1 cellular context compared by ENCODE assay signal in genomic region chr2:20539133-20539719, GRCh38.
TF ChIP-seq lines count a peak whose summit lies in the region.

No MANE protein-coding gene starts in this region.

TF ChIP-seq in K562, 482 proteins besides CTCF, POLR2A, EP300 and RAD21 (continued from another document):
- TF ChIP-seq CEBPZ (IDR thresholded peaks at IDR 0.05; ENCODE audit: borderline replicate concordance, low read depth, low read length) (no peak), ZSCAN32 (CRISPR knock-in tag; IDR thresholded peaks at IDR 0.05) (no peak), ARID1B (IDR thresholded peaks at IDR 0.05) (0 out of 2 replicates have a peak, but pooled peaks have one; percentile 15), CREB1 (IDR thresholded peaks at IDR 0.05) (no peak), CREB1 (CRISPR knock-in tag; IDR thresholded peaks at IDR 0.05) (no peak), SRSF7 (optimal IDR thresholded peaks at IDR 0.05; ENCODE audit: low read depth, low read length) (no peak), ZNF551 (CRISPR knock-in tag; IDR thresholded peaks at IDR 0.05) (no peak), GTF3C2 (IDR thresholded peaks at IDR 0.05; ENCODE audit: borderline replicate concordance, extremely low read depth, insufficient read length) (no peak), NR0B1 (IDR thresholded peaks at IDR 0.05; ENCODE audit: partially characterized antibody) (no peak), ZNF766 (CRISPR knock-in tag; conservative IDR thresholded peaks at IDR 0.05) (no peak)
